In the genomic region with DNA sequence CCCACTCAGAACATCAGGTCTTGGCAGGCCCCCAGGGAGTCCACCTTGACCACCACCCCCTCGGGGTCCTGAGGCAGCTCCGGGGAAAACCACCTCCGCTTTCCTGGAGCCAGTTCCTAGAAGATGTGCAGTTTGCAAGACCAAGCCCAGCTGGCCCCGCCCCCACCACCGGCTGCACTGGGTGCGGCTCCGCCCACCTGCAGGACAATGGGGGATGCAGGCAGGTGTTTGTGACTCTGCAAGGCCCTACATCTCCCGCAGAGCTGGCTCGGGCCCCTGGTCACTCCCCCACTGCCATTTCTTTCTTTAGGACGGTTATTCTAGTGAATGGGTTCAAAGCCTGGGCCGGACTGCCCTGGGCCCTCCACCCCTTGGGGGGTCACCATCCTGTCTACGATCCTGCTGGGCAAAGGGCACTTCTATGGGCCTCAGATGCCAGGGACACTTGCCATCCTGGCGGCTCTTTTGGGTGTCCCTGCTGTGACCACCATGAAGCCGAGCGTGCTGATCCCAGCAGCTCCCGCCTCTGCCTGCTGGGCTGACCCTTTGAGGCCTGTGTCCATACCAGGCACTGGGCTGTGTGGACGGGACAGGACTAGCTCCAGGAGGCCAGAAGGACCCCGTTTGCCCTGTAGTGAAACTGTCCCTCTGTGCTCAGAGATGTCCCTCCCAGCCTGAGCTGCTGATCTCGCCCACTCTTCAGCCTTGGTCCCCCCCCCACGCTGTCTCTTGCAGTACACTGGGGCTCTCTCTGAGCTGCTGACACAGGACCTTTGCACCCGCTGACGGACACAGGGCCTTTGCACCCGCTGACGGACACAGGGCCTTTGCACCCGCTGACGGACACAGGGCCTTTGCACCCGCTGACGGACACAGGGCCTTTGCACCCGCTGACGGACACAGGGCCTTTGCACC, we compare ENCODE assay signal across 2 cellular contexts.
TF ChIP-seq lines count a peak whose summit lies in the region.

No MANE protein-coding gene starts in this region.

TF ChIP-seq in HCT116, 20 proteins besides CTCF, POLR2A, EP300 and RAD21:
- TF ChIP-seq SIN3A (IDR thresholded peaks at IDR 0.05; ENCODE audit: low read depth) = no peak
- TF ChIP-seq, protein P1, sequence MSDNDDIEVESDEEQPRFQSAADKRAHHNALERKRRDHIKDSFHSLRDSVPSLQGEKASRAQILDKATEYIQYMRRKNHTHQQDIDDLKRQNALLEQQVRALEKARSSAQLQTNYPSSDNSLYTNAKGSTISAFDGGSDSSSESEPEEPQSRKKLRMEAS (IDR thresholded peaks at IDR 0.05) = no peak
- TF ChIP-seq EZH2 (IDR thresholded peaks at IDR 0.05) = no peak
- no peak for TF ChIP-seq ELF1 (IDR thresholded peaks at IDR 0.05; ENCODE audit: borderline replicate concordance, low read depth)
- TF ChIP-seq, protein P2, sequence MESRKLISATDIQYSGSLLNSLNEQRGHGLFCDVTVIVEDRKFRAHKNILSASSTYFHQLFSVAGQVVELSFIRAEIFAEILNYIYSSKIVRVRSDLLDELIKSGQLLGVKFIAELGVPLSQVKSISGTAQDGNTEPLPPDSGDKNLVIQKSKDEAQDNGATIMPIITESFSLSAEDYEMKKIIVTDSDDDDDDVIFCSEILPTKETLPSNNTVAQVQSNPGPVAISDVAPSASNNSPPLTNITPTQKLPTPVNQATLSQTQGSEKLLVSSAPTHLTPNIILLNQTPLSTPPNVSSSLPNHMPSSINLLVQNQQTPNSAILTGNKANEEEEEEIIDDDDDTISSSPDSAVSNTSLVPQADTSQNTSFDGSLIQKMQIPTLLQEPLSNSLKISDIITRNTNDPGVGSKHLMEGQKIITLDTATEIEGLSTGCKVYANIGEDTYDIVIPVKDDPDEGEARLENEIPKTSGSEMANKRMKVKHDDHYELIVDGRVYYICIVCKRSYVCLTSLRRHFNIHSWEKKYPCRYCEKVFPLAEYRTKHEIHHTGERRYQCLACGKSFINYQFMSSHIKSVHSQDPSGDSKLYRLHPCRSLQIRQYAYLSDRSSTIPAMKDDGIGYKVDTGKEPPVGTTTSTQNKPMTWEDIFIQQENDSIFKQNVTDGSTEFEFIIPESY (IDR thresholded peaks at IDR 0.05; ENCODE audit: extremely low read depth, insufficient replicate concordance, low read length) = no peak
- TF ChIP-seq YY1 (IDR thresholded peaks at IDR 0.05; ENCODE audit: extremely low read depth, insufficient replicate concordance, low read depth, low read length) = no peak

TF ChIP-seq in H1, 55 proteins besides CTCF, POLR2A, EP300 and RAD21:
- TF ChIP-seq ASH2L (IDR thresholded peaks at IDR 0.05; ENCODE audit: low read length) (no peak), TCF12 (IDR thresholded peaks at IDR 0.05; ENCODE audit: low read depth, low read length) (peak; percentile 49; the same call in 1 of the 2 replicates)
